ENCODE assay signal across 8 cellular contexts in genomic region chr4:157025898-157026297, GRCh38.
"Had no signal": no experiment of that assay in that cellular context is flagged by ENCODE, and none has a peak within 500 bp of the region (broad histone marks: within the 10 kb centered on the region; RNA-seq: fewer than 3 reads in every experiment).

No MANE protein-coding gene starts in this region.

- ATAC-seq: HCT116, K562 had no signal

- H3K9ac ChIP-seq: GM23248 had no signal

- H3K27ac ChIP-seq: GM23248 had no signal

- DNase-seq: GM23248, GOT3, H7, HFFc6, IMR-90 had no signal

- H2AFZ ChIP-seq: GM23248 had no signal

- H3K36me3 ChIP-seq: HAP-1 had no signal

- H3K4me1 ChIP-seq: HAP-1 had no signal

- H3K4me3 ChIP-seq: GM23248, HAP-1, K562 had no signal

- H3K9me3 ChIP-seq: HAP-1 had no signal
